11 cellular contexts compared by ENCODE assay signal in the genomic region with DNA sequence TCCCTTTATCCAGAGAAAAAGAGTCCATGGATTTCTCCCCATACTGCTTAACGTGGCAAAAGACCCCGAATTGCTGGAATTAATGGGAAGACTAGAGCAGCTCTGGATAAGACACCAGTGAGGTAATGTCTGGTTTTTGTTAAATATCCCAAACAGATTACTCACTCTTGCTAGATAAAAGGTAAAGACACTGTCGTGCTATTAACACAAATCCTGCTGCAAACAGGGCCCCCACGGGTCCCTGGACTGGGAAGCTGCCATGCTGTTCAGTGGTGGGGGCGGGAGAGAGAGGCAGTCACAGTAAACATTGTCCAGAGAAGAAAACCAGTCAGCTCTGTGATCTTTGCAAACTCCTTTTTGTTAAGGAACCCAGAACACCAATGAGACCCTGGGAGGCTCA. TPM values are rescaled to one million over a fixed set of nuclear protein-coding genes. Genes with fewer than 3 reads are reported as not detected.
DNase-seq lines count a peak whose midpoint lies in the region; ATAC-seq and TF ChIP-seq lines count a peak whose summit lies in the region.
"Had no signal": no experiment of that assay in that cellular context is flagged by ENCODE, and none has a peak within 500 bp of the region (broad histone marks: within the 10 kb centered on the region; RNA-seq: fewer than 3 reads in every experiment).

No MANE protein-coding gene starts in this region.

- 5% methylated on average over 5 of the region's 5 CpGs for WGBS in smooth muscle cell (ENCODE audit: low lambda C conversion rate)

- H3K79me2 ChIP-seq in smooth muscle cell (ENCODE audit: low read depth) (no peaks in the 10 kb centered on the region), Karpas-422 (ENCODE audit: low read length) (no peaks in the 10 kb centered on the region)

- H3K9me3 ChIP-seq in HEK293 (ENCODE audit: control insufficient read depth, insufficient read depth, low read depth, low read length) (no peaks in the 10 kb centered on the region), ascending aorta (no peaks in the 10 kb centered on the region), smooth muscle cell (replicated peaks; ENCODE audit: low read depth) (no peaks in the 10 kb centered on the region), gastrocnemius medialis (no peaks in the 10 kb centered on the region), Karpas-422 (ENCODE audit: low read length) (no peaks in the 10 kb centered on the region)

- H4K20me1 ChIP-seq in smooth muscle cell (ENCODE audit: low read depth) (no peaks in the 10 kb centered on the region), Karpas-422 (ENCODE audit: insufficient read depth, low read depth, low read length) (no peaks in the 10 kb centered on the region)

- intact Hi-C loops in ascending aorta (cut with DNase I) = loop anchor here (2.0 kb wide), 2 partner anchors 16 to 26 kb away; no protein-coding TSS in a partner anchor
- intact Hi-C loops in gastrocnemius medialis (cut with DNase I; ENCODE audit: low total_unique reads) = no loop called here

- H3K27me3 ChIP-seq in ascending aorta = no peaks in the 10 kb centered on the region
- H3K27me3 ChIP-seq in smooth muscle cell (ENCODE audit: low read depth) = no peaks in the 10 kb centered on the region
- no peaks in the 10 kb centered on the region for H3K27me3 ChIP-seq in gastrocnemius medialis
- no peaks in the 10 kb centered on the region for H3K27me3 ChIP-seq in Karpas-422 (ENCODE audit: low read length)

- TF ChIP-seq CTCF in HEK293 (tag by site-specific recombination; IDR thresholded peaks at IDR 0.05) = no peak
- TF ChIP-seq CTCF in ascending aorta (IDR thresholded peaks at IDR 0.05) = no peak
- TF ChIP-seq CTCF in smooth muscle cell (IDR thresholded peaks at IDR 0.05; ENCODE audit: borderline replicate concordance, insufficient read depth, poor library complexity, severe bottlenecking) = no peak
- no peak for TF ChIP-seq CTCF in gastrocnemius medialis (IDR thresholded peaks at IDR 0.05 in 4 of 5, conservative IDR thresholded peaks at IDR 0.05 in 1 of 5)

- POLR2A ChIA-PET in HEK293 (lab: Yijun Ruan, JAX) = interaction anchor here (0.6 to 4.9 kb wide), 18 partner anchors 10 to 280 kb away, joined by 3 to 40 read pairs (median 6); partner anchors contain the start of genes ENAH and SRP9

- no peaks in the 10 kb centered on the region for H3K9me2 ChIP-seq in Karpas-422 (replicated peaks; ENCODE audit: insufficient read depth, low read length)

- H3K36me3 ChIP-seq in HEK293 (ENCODE audit: control insufficient read depth in 2 of 2, insufficient read depth in 1 of 2, low read length in 2 of 2) (no peaks in the 10 kb centered on the region), ascending aorta (no peaks in the 10 kb centered on the region), smooth muscle cell (ENCODE audit: low read depth) (no peaks in the 10 kb centered on the region), gastrocnemius medialis (no peaks in the 10 kb centered on the region), Karpas-422 (ENCODE audit: insufficient read depth, low read length) (no peaks in the 10 kb centered on the region)

- peak overlapping the region; percentile 82 for H3K27ac ChIP-seq in HEK293 (ENCODE audit: extremely low read depth, low read depth, low read length)
- H3K27ac ChIP-seq in ascending aorta = peak overlapping the region; percentile 72 to 74
- H3K27ac ChIP-seq in smooth muscle cell (ENCODE audit: low read depth) = peak overlapping the region; percentile 99
- H3K27ac ChIP-seq in gastrocnemius medialis = peak overlapping the region in 1 of 4 donors; percentile 15
- no peak overlapping the region for H3K27ac ChIP-seq in Karpas-422 (ENCODE audit: low read length)

- H3F3A ChIP-seq in smooth muscle cell (ENCODE audit: low read depth) = peaks cover 29% of the 10 kb centered on the region

- ATAC-seq in gastrocnemius medialis (no peak), HG03439 (IDR thresholded peaks at IDR 0.05; ENCODE audit: unreplicated experiment) (no peak), GM18517 (IDR thresholded peaks at IDR 0.05; ENCODE audit: unreplicated experiment) (no peak)
- ATAC-seq: GM12878 had no signal

- peak in 1 of 2 donors; percentile 52 for DNase-seq in ascending aorta (ENCODE audit: low spot score in 2 of 2)
- peak; percentile 96 for DNase-seq in islet precursor cell
- DNase-seq in smooth muscle cell (lab: John Stamatoyannopoulos, UW; ENCODE audit: unreplicated experiment) = no peak
- no peak for DNase-seq in gastrocnemius medialis
- no peak for DNase-seq in Karpas-422
- DNase-seq: activated CD4-positive, CD25-positive, alpha-beta regulatory T cell treated with anti-CD3 and anti-CD28 coated beads, Interleukin-2, amount 50 U/mL, for 72 hours; NCI-H526 treated with DMSO at 0.1 percent for 48 hours had no signal

- in situ Hi-C loops in gastrocnemius medialis (cut with MboI; ENCODE audit: low sequenced_read_pairs in 4 of 4) = loop anchor here in 2 of 4 donors (10.0 kb wide), 2 partner anchors 108 to 278 kb away; partner anchors contain the start of gene ENAH (in 1 of the 2)

- H2AFZ ChIP-seq in smooth muscle cell (ENCODE audit: low read depth) (peak overlapping the region; percentile 0), Karpas-422 (ENCODE audit: low read length) (no peak overlapping the region)

- H3K4me3 ChIP-seq in HEK293 (ENCODE audit: low read depth, low read length) (peak overlapping the region; percentile 13), ascending aorta (no peak overlapping the region), smooth muscle cell (no peak overlapping the region), gastrocnemius medialis (no peak overlapping the region), Karpas-422 (ENCODE audit: low read length) (no peak overlapping the region)
- H3K4me3 ChIP-seq: GM12878 had no signal

- CTCF ChIA-PET in HEK293 (lab: Yijun Ruan, JAX) = interaction anchor here (0.6 to 25.5 kb wide), 8 partner anchors 11 to 281 kb away, joined by 3 to 567 read pairs (median 9); partner anchors contain the start of gene SRP9

- no peak for TF ChIP-seq POLR2A in gastrocnemius medialis (IDR thresholded peaks at IDR 0.05)

- H3K4me2 ChIP-seq in smooth muscle cell = peak overlapping the region; percentile 62
- H3K4me2 ChIP-seq in Karpas-422 (ENCODE audit: low read depth, low read length, poor library complexity, severe bottlenecking) = no peak overlapping the region

- peak overlapping the region; percentile 93 for H3K9ac ChIP-seq in smooth muscle cell (ENCODE audit: low read depth)
- H3K9ac ChIP-seq in Karpas-422 (ENCODE audit: low read length) = no peak overlapping the region

- peaks cover 35% of the 10 kb centered on the region for H3K4me1 ChIP-seq in HEK293 (ENCODE audit: control insufficient read depth, insufficient read depth, low read length)
- peaks cover 14 to 31% of the 10 kb centered on the region in 2 donors for H3K4me1 ChIP-seq in ascending aorta
- peaks cover 30% of the 10 kb centered on the region for H3K4me1 ChIP-seq in smooth muscle cell (ENCODE audit: low read depth)
- H3K4me1 ChIP-seq in gastrocnemius medialis = peaks cover 23 to 27% of the 10 kb centered on the region in 2 donors
- H3K4me1 ChIP-seq in Karpas-422 (ENCODE audit: low read length) = no peaks in the 10 kb centered on the region

TF ChIP-seq in HEK293, 187 proteins besides CTCF, POLR2A, EP300 and RAD21 (continues in another document):
- TF ChIP-seq ZNF561 (tag by site-specific recombination; IDR thresholded peaks at IDR 0.05; ENCODE audit: borderline replicate concordance) (no peak), ZNF660 (tag by site-specific recombination; IDR thresholded peaks at IDR 0.05) (0 out of 2 replicates have a peak, but pooled peaks have one; percentile 39), KLF1 (tag by site-specific recombination; IDR thresholded peaks at IDR 0.05) (no peak), SALL2 (tag by site-specific recombination; IDR thresholded peaks at IDR 0.05; ENCODE audit: borderline replicate concordance) (no peak), ZFP41 (tag by site-specific recombination; IDR thresholded peaks at IDR 0.05; ENCODE audit: borderline replicate concordance) (no peak), ZNF394 (tag by site-specific recombination; IDR thresholded peaks at IDR 0.05; ENCODE audit: borderline replicate concordance) (no peak), ZNF184 (tag by site-specific recombination; IDR thresholded peaks at IDR 0.05) (no peak), ZSCAN5A (tag by site-specific recombination; IDR thresholded peaks at IDR 0.05) (no peak), GLI2 (tag by site-specific recombination; IDR thresholded peaks at IDR 0.05; ENCODE audit: borderline replicate concordance, low read depth) (no peak), PRDM1 (tag by site-specific recombination; IDR thresholded peaks at IDR 0.05) (no peak)
- TF ChIP-seq, protein P1, sequence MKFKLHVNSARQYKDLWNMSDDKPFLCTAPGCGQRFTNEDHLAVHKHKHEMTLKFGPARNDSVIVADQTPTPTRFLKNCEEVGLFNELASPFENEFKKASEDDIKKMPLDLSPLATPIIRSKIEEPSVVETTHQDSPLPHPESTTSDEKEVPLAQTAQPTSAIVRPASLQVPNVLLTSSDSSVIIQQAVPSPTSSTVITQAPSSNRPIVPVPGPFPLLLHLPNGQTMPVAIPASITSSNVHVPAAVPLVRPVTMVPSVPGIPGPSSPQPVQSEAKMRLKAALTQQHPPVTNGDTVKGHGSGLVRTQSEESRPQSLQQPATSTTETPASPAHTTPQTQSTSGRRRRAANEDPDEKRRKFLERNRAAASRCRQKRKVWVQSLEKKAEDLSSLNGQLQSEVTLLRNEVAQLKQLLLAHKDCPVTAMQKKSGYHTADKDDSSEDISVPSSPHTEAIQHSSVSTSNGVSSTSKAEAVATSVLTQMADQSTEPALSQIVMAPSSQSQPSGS (tag by site-specific recombination; IDR thresholded peaks at IDR 0.05; ENCODE audit: low read depth) = 0 out of 2 replicates have a peak, but pooled peaks have one; percentile 15

RNA-seq across cellular contexts. Expression of gene SRP9, which starts 15.2 kb away (rescaled TPM):
- 49.4 TPM for total RNA-seq in ascending aorta
- total RNA-seq in smooth muscle cell = 394 and 449 TPM in 2 replicates
- 301 TPM in 2 replicates for polyA plus RNA-seq in smooth muscle cell
- 100 to 1,000 TPM; 182 to 207 (median 198) TPM for total RNA-seq in gastrocnemius medialis
- total RNA-seq in Karpas-422 (2014; rRNA removed; shearing (Covaris generic); ENCODE audit: low replicate concordance) = 105 and 245 TPM in 2 replicates

RNA-seq across cellular contexts. Expression of gene EPHX1, which starts 47.5 kb away (rescaled TPM):
- total RNA-seq in ascending aorta (127 TPM), smooth muscle cell (9.8 and 16.1 TPM in 2 replicates), gastrocnemius medialis (100 to 1,000 TPM in 2 of 4 donors, 10 to 100 TPM in 2; 65.7 to 155 (median 108) TPM)
- 22.2 and 29.2 TPM in 2 replicates for polyA plus RNA-seq in smooth muscle cell
- 0.63 and 3.2 TPM in 2 replicates for total RNA-seq in Karpas-422 (2014; rRNA removed; shearing (Covaris generic); ENCODE audit: low replicate concordance)
